In the genomic region with DNA sequence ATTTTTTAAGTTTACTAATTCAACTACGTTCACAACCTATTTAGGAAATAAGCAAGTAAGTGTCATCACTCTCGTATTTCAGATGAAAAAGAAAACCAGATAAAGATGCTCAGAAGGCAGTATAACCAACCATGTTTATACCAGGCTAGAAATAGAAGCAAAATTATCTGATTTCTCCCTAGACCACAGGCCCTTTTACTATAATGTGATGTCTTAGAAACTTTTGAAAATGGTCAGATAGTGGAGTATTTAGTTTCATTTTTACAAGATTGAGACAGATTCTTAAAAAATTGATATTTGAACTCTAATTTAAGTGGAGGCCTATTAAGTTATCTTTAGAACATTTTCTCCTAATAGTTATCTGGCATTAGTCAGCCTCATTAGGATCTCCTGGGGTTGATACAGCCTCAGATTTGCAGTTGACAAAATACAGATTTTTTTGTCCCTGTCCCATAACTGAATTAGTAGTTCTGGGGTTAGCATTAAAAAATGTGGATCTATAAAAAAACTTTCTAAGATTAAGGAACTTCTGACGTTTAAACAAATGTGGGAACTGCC, we compare ENCODE assay signal across 19 cellular contexts.
"Had no signal": no experiment of that assay in that cellular context is flagged by ENCODE, and none has a peak within 500 bp of the region (broad histone marks: within the 10 kb centered on the region; RNA-seq: fewer than 3 reads in every experiment).

No MANE protein-coding gene starts in this region.

- DNase-seq: IMR-90, Kasumi-1, KG1, MM.1S, NCI-H1092 treated with DMSO at 0.1 percent for 48 hours, NCI-H1436, NCI-H187, NCI-H2029, NCI-H2081 treated with DMSO at 0.1 percent for 48 hours, NCI-H2171, NCI-H226, NCI-H446, NCI-H510A, NCI-H524 treated with DMSO at 0.1 percent for 48 hours, NCI-H774, RPMI8226, SHP77, T-helper 1 cell had no signal

- ATAC-seq: HepG2 had no signal
